ENCODE assay signal across 11 cellular contexts in the genomic region with DNA sequence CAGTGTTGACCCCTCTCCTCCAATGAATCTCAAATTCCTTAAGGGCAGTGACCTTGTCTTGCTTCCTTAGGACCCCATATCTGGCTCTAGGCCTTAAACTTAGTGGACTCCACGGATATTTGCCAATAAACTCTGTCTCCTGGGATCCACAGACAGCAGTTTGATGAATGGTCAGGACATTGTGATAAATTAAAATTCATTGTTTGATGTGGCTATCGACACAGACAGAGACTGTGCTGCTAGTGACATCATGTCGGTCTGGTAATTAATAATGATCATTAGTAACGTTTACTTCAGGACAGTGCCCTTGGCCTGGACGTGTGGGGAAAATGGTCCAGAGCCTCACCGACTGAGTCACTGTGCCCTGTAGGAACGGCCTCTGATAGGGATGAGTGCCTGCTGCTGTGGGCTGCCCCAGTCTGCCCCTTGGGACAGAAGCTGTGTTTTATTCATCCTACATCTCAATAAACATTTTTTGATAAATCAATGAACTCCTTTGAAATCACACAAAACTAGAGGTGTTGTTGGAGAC. TPM values are rescaled to one million over a fixed set of nuclear protein-coding genes. Genes with fewer than 3 reads are reported as not detected.
DNase-seq lines count a peak whose midpoint lies in the region; ATAC-seq and TF ChIP-seq lines count a peak whose summit lies in the region.
"Had no signal": no experiment of that assay in that cellular context is flagged by ENCODE, and none has a peak within 500 bp of the region (broad histone marks: within the 10 kb centered on the region; RNA-seq: fewer than 3 reads in every experiment).

No MANE protein-coding gene starts in this region.

- H3K9me3 ChIP-seq in PC-3 (ENCODE audit: low read length) = no peaks in the 10 kb centered on the region
- H3K9me3 ChIP-seq in parathyroid adenoma (ENCODE audit: control insufficient read depth, low read length) = no peaks in the 10 kb centered on the region
- no peaks in the 10 kb centered on the region; the same call in 1 of the 2 replicates for H3K9me3 ChIP-seq in MG63

- H3F3A ChIP-seq in PC-3 (ENCODE audit: low read length, unreplicated experiment) = no peaks in the 10 kb centered on the region

- DNase-seq in EL = peak; percentile 34
- no peak for DNase-seq in PC-3
- DNase-seq in epithelial cell of proximal tubule (ENCODE audit: low read depth) = peak; percentile 47
- no peak for DNase-seq in NCI-H1048 (lab: John Stamatoyannopoulos, UW)
- no peak for DNase-seq in MG63
- DNase-seq: activated CD4-positive, alpha-beta T cell treated with anti-CD3 and anti-CD28 coated beads for 1 hour; activated gamma-delta T cell; DMS79 had no signal

- H3K79me2 ChIP-seq in PC-3 (ENCODE audit: low read length) = 0 out of 2 replicates have a peak, but pooled peaks cover 3% of the 10 kb centered on the region
- peaks cover 3% of the 10 kb centered on the region for H3K79me2 ChIP-seq in parathyroid adenoma

- intact Hi-C loops in PC-3 (cut with micrococcal nuclease) = no loop called here

- H3K4me1 ChIP-seq in PC-3 (ENCODE audit: insufficient read depth, low read length) (peaks cover 21% of the 10 kb centered on the region), parathyroid adenoma (peaks cover 17% of the 10 kb centered on the region)

- no peaks in the 10 kb centered on the region for H3K36me3 ChIP-seq in PC-3 (ENCODE audit: low read depth, low read length)
- H3K36me3 ChIP-seq in parathyroid adenoma (ENCODE audit: control insufficient read depth, insufficient read depth, low read length) = no peaks in the 10 kb centered on the region
- H3K36me3 ChIP-seq in MG63 = no peaks in the 10 kb centered on the region

- H3K4me3 ChIP-seq in PC-3 (ENCODE audit: low read length) (no peak overlapping the region), epithelial cell of proximal tubule (ENCODE audit: low read depth, low read length) (no peak overlapping the region), parathyroid adenoma (ENCODE audit: low read depth, low read length) (no peak overlapping the region), MG63 (no peak overlapping the region)

- CTCF ChIA-PET in PC-3 (lab: Charles Lee) = no interaction called here

- POLR2A ChIA-PET in PC-3 (lab: Charles Lee; ENCODE audit: unreplicated experiment) = no interaction called here

- TF ChIP-seq CTCF in PC-3 (conservative IDR thresholded peaks at IDR 0.05; ENCODE audit: low read depth, low read length) (no peak), epithelial cell of proximal tubule (conservative IDR thresholded peaks at IDR 0.05; ENCODE audit: low read depth, low read length) (no peak), parathyroid adenoma (IDR thresholded peaks at IDR 0.05) (no peak)

- H2AFZ ChIP-seq in PC-3 (ENCODE audit: low read length) (peak overlapping the region; percentile 48; the same call in 1 of the 2 replicates), parathyroid adenoma (peak overlapping the region; percentile 53)

- BruUV-seq in PC-3 (replicated peaks; lab: Mats Ljungman, UMichigan) = no TSS peak

- H3K4me2 ChIP-seq in PC-3 (ENCODE audit: low read length) = peak overlapping the region; percentile 71
- H3K4me2 ChIP-seq in parathyroid adenoma (ENCODE audit: low read length) = no peak overlapping the region

- H3K27ac ChIP-seq in PC-3 (ENCODE audit: low read length) (peak overlapping the region; percentile 77), parathyroid adenoma (peak overlapping the region; percentile 60)

- H3K27me3 ChIP-seq in PC-3 (ENCODE audit: low read length) = no peaks in the 10 kb centered on the region
- H3K27me3 ChIP-seq in parathyroid adenoma (ENCODE audit: control insufficient read depth, insufficient read depth, low read length) = no peaks in the 10 kb centered on the region
- no peaks in the 10 kb centered on the region for H3K27me3 ChIP-seq in MG63

- ATAC-seq in PC-3 = no peak
- no peak for ATAC-seq in GM19324 (IDR thresholded peaks at IDR 0.05; ENCODE audit: low FRiP score, unreplicated experiment)
- no peak for ATAC-seq in GM19035 (IDR thresholded peaks at IDR 0.05; ENCODE audit: unreplicated experiment)

- no peaks in the 10 kb centered on the region for H4K20me1 ChIP-seq in PC-3 (ENCODE audit: low read length)

- H3K9ac ChIP-seq in PC-3 (ENCODE audit: low read length) (no peak overlapping the region), parathyroid adenoma (no peak overlapping the region)

- no peaks in the 10 kb centered on the region for H3K9me2 ChIP-seq in PC-3 (replicated peaks; ENCODE audit: low read length)

RNA-seq across cellular contexts. Expression of gene SLC35F6, which starts 5.2 kb away (rescaled TPM):
- total RNA-seq in PC-3 (2014; rRNA removed) (33.9 and 43.8 TPM in 2 replicates), epithelial cell of proximal tubule (27.2 and 67.1 TPM in 2 replicates)
- total RNA-seq in MG63 (2014; rRNA removed; shearing (Covaris generic); ENCODE audit: low replicate concordance) = 18.9 and 31.0 TPM in 2 replicates

RNA-seq across cellular contexts. Expression of gene CENPA, which starts 27.0 kb away (rescaled TPM):
- total RNA-seq in PC-3 (2014; rRNA removed) = 40.8 and 42.4 TPM in 2 replicates
- total RNA-seq in epithelial cell of proximal tubule = 24.4 and 33.7 TPM in 2 replicates
- 19.8 and 24.5 TPM in 2 replicates for total RNA-seq in MG63 (2014; rRNA removed; shearing (Covaris generic); ENCODE audit: low replicate concordance)

Comparison
In these comparisons a context has a peak if more than half of its experiments do, and no peak if none do; other contexts are left out.
1. DNase-seq: peak in EL (single experiment) and epithelial cell of proximal tubule (single experiment); none in PC-3 (single experiment), NCI-H1048 (single experiment) and MG63 (single experiment).